9 cellular contexts compared by ENCODE assay signal in genomic region chr2:153235516-153235915, GRCh38.
DNase-seq lines count a peak whose midpoint lies in the region; ATAC-seq and TF ChIP-seq lines count a peak whose summit lies in the region.
"Had no signal": no experiment of that assay in that cellular context is flagged by ENCODE, and none has a peak within 500 bp of the region (broad histone marks: within the 10 kb centered on the region; RNA-seq: fewer than 3 reads in every experiment).

No MANE protein-coding gene starts in this region.

- intact Hi-C loops in natural killer cell (cut with micrococcal nuclease) = no loop called here

- peaks cover 7% of the 10 kb centered on the region for H3K9me3 Mint-ChIP-seq in natural killer cell treated with Interleukin-12 subunit alpha and Interleukin-12 subunit beta and Interleukin-15 and Interleukin-18, amount 100 ng/mL, for 72 hours
- H3K9me3 Mint-ChIP-seq in natural killer cell = peaks cover 9 to 12% of the 10 kb centered on the region in 2 donors
- peaks cover 10% of the 10 kb centered on the region for H3K9me3 Mint-ChIP-seq in stimulated activated naive CD8-positive, alpha-beta T cell treated with anti-CD3 and anti-CD28 coated beads, Interleukin-15, Interleukin-2, amounts not matched to agents 100 ng/mL and 50 ng/mL, for 24 hours

- in situ Hi-C loops in G401 (cut with HindIII; ENCODE audit: low sequenced_read_pairs) = no loop called here

- H3K27ac Mint-ChIP-seq in natural killer cell treated with Interleukin-12 subunit alpha and Interleukin-12 subunit beta and Interleukin-15 and Interleukin-18, amount 100 ng/mL, for 72 hours = no peak overlapping the region
- no peak overlapping the region for H3K27ac Mint-ChIP-seq in natural killer cell
- peak overlapping the region; percentile 75 for H3K27ac Mint-ChIP-seq in stimulated activated naive CD8-positive, alpha-beta T cell treated with anti-CD3 and anti-CD28 coated beads, Interleukin-15, Interleukin-2, amounts not matched to agents 100 ng/mL and 50 ng/mL, for 24 hours

- peak; percentile 50 to 89 for ATAC-seq in natural killer cell treated with Interleukin-12 subunit alpha and Interleukin-12 subunit beta and Interleukin-15 and Interleukin-18, amount 100 ng/mL, for 72 hours
- ATAC-seq in natural killer cell (no peak), GM21786 (IDR thresholded peaks at IDR 0.05; ENCODE audit: unreplicated experiment) (peak; percentile 90), HG03442 (IDR thresholded peaks at IDR 0.05; ENCODE audit: unreplicated experiment) (peak; percentile 88)

- no peak for DNase-seq in natural killer cell treated with Interleukin-12 subunit alpha and Interleukin-12 subunit beta and Interleukin-15 and Interleukin-18, amount 100 ng/mL, for 72 hours (ENCODE audit: low spot score)
- no peak for DNase-seq in natural killer cell
- DNase-seq in G401 (ENCODE audit: low spot score) = no peak
- DNase-seq in activated CD8-positive, alpha-beta memory T cell treated with anti-CD3 and anti-CD28 coated beads for 24 hours = no peak
- no peak for DNase-seq in NCI-H510A (lab: John Stamatoyannopoulos, UW)
- DNase-seq: head of caudate nucleus had no signal

- no peaks in the 10 kb centered on the region for H3K36me3 Mint-ChIP-seq in natural killer cell treated with Interleukin-12 subunit alpha and Interleukin-12 subunit beta and Interleukin-15 and Interleukin-18, amount 100 ng/mL, for 72 hours
- no peaks in the 10 kb centered on the region for H3K36me3 Mint-ChIP-seq in natural killer cell
- H3K36me3 Mint-ChIP-seq in stimulated activated naive CD8-positive, alpha-beta T cell treated with anti-CD3 and anti-CD28 coated beads, Interleukin-15, Interleukin-2, amounts not matched to agents 100 ng/mL and 50 ng/mL, for 24 hours (ENCODE audit: low read depth) = no peaks in the 10 kb centered on the region

- H3K4me3 Mint-ChIP-seq in natural killer cell treated with Interleukin-12 subunit alpha and Interleukin-12 subunit beta and Interleukin-15 and Interleukin-18, amount 100 ng/mL, for 72 hours = no peak overlapping the region
- no peak overlapping the region for H3K4me3 Mint-ChIP-seq in natural killer cell
- peak overlapping the region; percentile 44 for H3K4me3 Mint-ChIP-seq in stimulated activated naive CD8-positive, alpha-beta T cell treated with anti-CD3 and anti-CD28 coated beads, Interleukin-15, Interleukin-2, amounts not matched to agents 100 ng/mL and 50 ng/mL, for 24 hours

- no peaks in the 10 kb centered on the region for H3K27me3 Mint-ChIP-seq in natural killer cell treated with Interleukin-12 subunit alpha and Interleukin-12 subunit beta and Interleukin-15 and Interleukin-18, amount 100 ng/mL, for 72 hours
- H3K27me3 Mint-ChIP-seq in natural killer cell (ENCODE audit: low read depth in 2 of 2) = no peaks in the 10 kb centered on the region
- H3K27me3 Mint-ChIP-seq in stimulated activated naive CD8-positive, alpha-beta T cell treated with anti-CD3 and anti-CD28 coated beads, Interleukin-15, Interleukin-2, amounts not matched to agents 100 ng/mL and 50 ng/mL, for 24 hours = no peaks in the 10 kb centered on the region

- H3K4me1 Mint-ChIP-seq in natural killer cell treated with Interleukin-12 subunit alpha and Interleukin-12 subunit beta and Interleukin-15 and Interleukin-18, amount 100 ng/mL, for 72 hours (ENCODE audit: low read depth in 2 of 2) = peaks cover 0 to 4% of the 10 kb centered on the region in 2 donors
- no peaks in the 10 kb centered on the region for H3K4me1 Mint-ChIP-seq in natural killer cell
- peaks cover 40% of the 10 kb centered on the region for H3K4me1 Mint-ChIP-seq in stimulated activated naive CD8-positive, alpha-beta T cell treated with anti-CD3 and anti-CD28 coated beads, Interleukin-15, Interleukin-2, amounts not matched to agents 100 ng/mL and 50 ng/mL, for 24 hours (ENCODE audit: low read depth)

- TF ChIP-seq CTCF in natural killer cell (IDR thresholded peaks at IDR 0.05) = no peak

Comparison
In these comparisons a context has a peak if more than half of its experiments do, and no peak if none do; other contexts are left out.
1. ATAC-seq: peak in natural killer cell treated with Interleukin-12 subunit alpha and Interleukin-12 subunit beta and Interleukin-15 and Interleukin-18, amount 100 ng/mL, for 72 hours (2 of 2), GM21786 (single experiment) and HG03442 (single experiment); none in natural killer cell (0 of 3).